8 cellular contexts compared by ENCODE assay signal in the genomic region with DNA sequence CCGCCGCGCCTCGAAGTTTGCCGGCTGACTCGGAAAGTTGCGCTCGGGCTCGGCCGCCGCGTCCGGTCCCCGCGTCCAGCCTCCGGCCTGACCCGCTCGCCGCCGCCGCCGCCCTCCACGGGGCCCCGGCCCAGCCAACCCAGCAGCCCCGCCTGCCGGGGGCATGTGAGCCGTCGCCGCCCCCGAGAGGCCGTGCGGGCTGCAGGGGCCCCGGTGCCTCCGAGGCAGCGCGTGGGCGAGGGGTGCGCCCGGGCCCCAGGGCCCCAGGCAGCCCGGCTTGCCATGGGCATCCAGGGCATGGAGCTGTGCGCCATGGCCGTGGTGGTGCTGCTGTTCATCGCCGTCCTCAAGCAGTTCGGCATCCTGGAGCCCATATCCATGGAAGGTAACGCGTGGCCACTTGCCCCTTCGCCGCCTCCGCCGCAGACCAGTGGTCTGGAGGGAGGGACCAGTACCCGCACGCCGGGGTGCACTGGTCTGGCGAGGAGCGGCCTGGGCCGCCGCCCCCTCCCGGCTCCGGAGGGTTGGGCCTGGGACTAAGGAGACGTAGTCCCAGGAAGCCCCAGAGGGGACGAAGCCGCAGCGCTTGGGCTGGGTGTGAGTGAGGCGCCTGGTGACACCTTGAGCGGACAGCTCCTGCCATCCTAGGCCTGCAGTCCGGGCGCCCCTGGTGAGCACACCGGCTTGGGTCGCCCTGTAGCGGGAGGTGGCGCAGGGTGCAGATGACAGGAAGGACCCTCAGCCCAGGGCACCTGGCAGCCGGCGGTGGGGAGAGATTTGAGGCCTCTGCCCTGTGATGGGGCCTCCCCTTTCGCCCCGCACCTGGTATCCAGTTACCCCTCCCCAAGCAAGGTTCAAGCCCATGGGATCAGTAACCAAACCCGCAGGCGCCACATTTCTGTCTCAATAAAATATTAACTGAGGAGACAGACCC. TPM values are rescaled to one million over a fixed set of nuclear protein-coding genes. Genes with fewer than 3 reads are reported as not detected.
DNase-seq lines count a peak whose midpoint lies in the region; ATAC-seq and TF ChIP-seq lines count a peak whose summit lies in the region.

No MANE protein-coding gene starts in this region.

- H3F3A ChIP-seq in GM23248 (ENCODE audit: insufficient read depth), result no peaks in the 10 kb centered on the region
- no peaks in the 10 kb centered on the region for H3F3A ChIP-seq in smooth muscle cell (ENCODE audit: low read depth)

- no peaks in the 10 kb centered on the region for H3K36me3 ChIP-seq in GM23248 (ENCODE audit: low read depth)
- H3K36me3 ChIP-seq in iPS-15b (ENCODE audit: control insufficient read depth, insufficient read depth, low read length), result no peaks in the 10 kb centered on the region
- no peaks in the 10 kb centered on the region for H3K36me3 ChIP-seq in smooth muscle cell (ENCODE audit: low read depth)

- DNase-seq in GM23248 (peak; percentile 72), smooth muscle cell (lab: John Stamatoyannopoulos, UW; ENCODE audit: unreplicated experiment) (no peak), GOT3 (lab: John Stamatoyannopoulos, UW) (no peak), MV-4-11 (lab: John Stamatoyannopoulos, UW) (no peak)
- DNase-seq in activated naive CD8-positive, alpha-beta T cell treated with anti-CD3 and anti-CD28 coated beads, Interleukin-2, amount 10 ng/mL, durations not matched to agents 7 days and 5 days, result peak; percentile 34

- peak overlapping the region; percentile 35 for H3K4me3 Mint-ChIP-seq in activated naive CD8-positive, alpha-beta T cell treated with anti-CD3 and anti-CD28 coated beads, Interleukin-2, amount 10 ng/mL, durations not matched to agents 7 days and 5 days

- H3K4me1 Mint-ChIP-seq in activated naive CD8-positive, alpha-beta T cell treated with anti-CD3 and anti-CD28 coated beads, Interleukin-2, amount 10 ng/mL, durations not matched to agents 7 days and 5 days, result no peaks in the 10 kb centered on the region

- no peaks in the 10 kb centered on the region for H3K36me3 Mint-ChIP-seq in activated naive CD8-positive, alpha-beta T cell treated with anti-CD3 and anti-CD28 coated beads, Interleukin-2, amount 10 ng/mL, durations not matched to agents 7 days and 5 days

- no peaks in the 10 kb centered on the region for H3K9me2 ChIP-seq in GM23248 (ENCODE audit: insufficient read depth)

- peaks cover 42% of the 10 kb centered on the region for H3K27me3 Mint-ChIP-seq in activated naive CD8-positive, alpha-beta T cell treated with anti-CD3 and anti-CD28 coated beads, Interleukin-2, amount 10 ng/mL, durations not matched to agents 7 days and 5 days

- ATAC-seq in activated naive CD8-positive, alpha-beta T cell treated with anti-CD3 and anti-CD28 coated beads, Interleukin-2, amount 10 ng/mL, durations not matched to agents 7 days and 5 days (ENCODE audit: low read depth), result no peak
- ATAC-seq in GM18861 (IDR thresholded peaks at IDR 0.05; ENCODE audit: unreplicated experiment) (no peak), HG03432 (IDR thresholded peaks at IDR 0.05; ENCODE audit: unreplicated experiment) (no peak)

- in situ Hi-C loops in GM23248 (cut with MboI), result no loop called here

- H3K9ac ChIP-seq in GM23248 (peak overlapping the region; percentile 53), iPS-15b (ENCODE audit: low read depth, low read length) (no peak overlapping the region), smooth muscle cell (ENCODE audit: low read depth) (no peak overlapping the region)

- H3K27ac ChIP-seq in GM23248 (no peak overlapping the region), smooth muscle cell (ENCODE audit: low read depth) (no peak overlapping the region)

- peak overlapping the region; percentile 66 for H3K4me3 ChIP-seq in GM23248
- peak overlapping the region; percentile 65 for H3K4me3 ChIP-seq in iPS-15b (ENCODE audit: low read depth, low read length)
- peak overlapping the region; percentile 32 for H3K4me3 ChIP-seq in smooth muscle cell

- H3K4me1 ChIP-seq in GM23248 (ENCODE audit: insufficient read depth) (0 out of 2 replicates have a peak, but pooled peaks cover 4% of the 10 kb centered on the region), iPS-15b (ENCODE audit: control insufficient read depth, insufficient read depth, low read length) (no peaks in the 10 kb centered on the region), smooth muscle cell (ENCODE audit: low read depth) (no peaks in the 10 kb centered on the region)

- peak overlapping the region; percentile 18 for H3K4me2 ChIP-seq in GM23248 (ENCODE audit: unreplicated experiment)
- peak overlapping the region; percentile 82 for H3K4me2 ChIP-seq in smooth muscle cell

- no peaks in the 10 kb centered on the region for H3K9me3 ChIP-seq in GM23248 (ENCODE audit: low read depth)
- H3K9me3 ChIP-seq in iPS-15b (ENCODE audit: control insufficient read depth, insufficient read depth, low read length), result no peaks in the 10 kb centered on the region
- no peaks in the 10 kb centered on the region for H3K9me3 ChIP-seq in smooth muscle cell (replicated peaks; ENCODE audit: low read depth)

- no peak for TF ChIP-seq CTCF in smooth muscle cell (IDR thresholded peaks at IDR 0.05; ENCODE audit: borderline replicate concordance, insufficient read depth, poor library complexity, severe bottlenecking)

- no peaks in the 10 kb centered on the region for H3K27me3 ChIP-seq in GM23248 (replicated peaks; ENCODE audit: insufficient read depth)
- H3K27me3 ChIP-seq in iPS-15b (ENCODE audit: control insufficient read depth, insufficient read depth, low read length), result peaks cover 51% of the 10 kb centered on the region
- H3K27me3 ChIP-seq in smooth muscle cell (ENCODE audit: low read depth), result peaks cover 36% of the 10 kb centered on the region

- H4K20me1 ChIP-seq in GM23248 (ENCODE audit: insufficient read depth), result no peaks in the 10 kb centered on the region
- H4K20me1 ChIP-seq in smooth muscle cell (ENCODE audit: low read depth), result no peaks in the 10 kb centered on the region

- peak overlapping the region; percentile 64 for H2AFZ ChIP-seq in GM23248
- H2AFZ ChIP-seq in smooth muscle cell (ENCODE audit: low read depth), result peak overlapping the region; percentile 43

- 17 to 20% methylated on average over 57 to 66 of the region's 78 CpGs for WGBS in GM23248 (ENCODE audit: low coverage in 1 of 2, low lambda C conversion rate in 2 of 2, missing lambda C conversion rate in 2 of 2), 2 experiments
- WGBS in smooth muscle cell (ENCODE audit: low lambda C conversion rate), result 17% methylated on average over 71 of the region's 78 CpGs

- H3K79me2 ChIP-seq in GM23248 (ENCODE audit: insufficient read depth) (no peaks in the 10 kb centered on the region), smooth muscle cell (ENCODE audit: low read depth) (no peaks in the 10 kb centered on the region)

- H3K27ac Mint-ChIP-seq in activated naive CD8-positive, alpha-beta T cell treated with anti-CD3 and anti-CD28 coated beads, Interleukin-2, amount 10 ng/mL, durations not matched to agents 7 days and 5 days, result no peak overlapping the region

- POLR2A ChIA-PET in activated naive CD8-positive, alpha-beta T cell treated with anti-CD3 and anti-CD28 coated beads, Interleukin-2, amount 10 ng/mL, durations not matched to agents 7 days and 5 days (lab: Charles Lee), result no interaction called here

- H3K9me3 Mint-ChIP-seq in activated naive CD8-positive, alpha-beta T cell treated with anti-CD3 and anti-CD28 coated beads, Interleukin-2, amount 10 ng/mL, durations not matched to agents 7 days and 5 days, result no peaks in the 10 kb centered on the region

RNA-seq across cellular contexts. Expression of gene KCNIP3, which starts 49.9 kb away (rescaled TPM):
- total RNA-seq in GM23248 (2014; rRNA removed; shearing (Covaris generic)), result 10.7 and 11.9 TPM in 2 replicates
- polyA plus RNA-seq in GM23248 (2016; fragmentation: Nextera tagmentation; extraction: Ambion mirVana) (3.7 and 4.9 TPM in 2 replicates), smooth muscle cell (7.6 TPM in 2 replicates)
- not detected for total RNA-seq in activated naive CD8-positive, alpha-beta T cell treated with anti-CD3 and anti-CD28 coated beads, Interleukin-2, amount 10 ng/mL, durations not matched to agents 7 days and 5 days
- 1.1 and 2.0 TPM in 2 replicates for total RNA-seq in smooth muscle cell

RNA-seq across cellular contexts. Expression of gene FAHD2A, which starts 55.5 kb away (rescaled TPM):
- total RNA-seq in GM23248 (2014; rRNA removed; shearing (Covaris generic)), result 13.4 and 23.8 TPM in 2 replicates
- 21.7 and 24.5 TPM in 2 replicates for polyA plus RNA-seq in GM23248 (2016; fragmentation: Nextera tagmentation; extraction: Ambion mirVana)
- total RNA-seq in activated naive CD8-positive, alpha-beta T cell treated with anti-CD3 and anti-CD28 coated beads, Interleukin-2, amount 10 ng/mL, durations not matched to agents 7 days and 5 days, result 10 to 100 TPM; 34.8 to 38.2 TPM
- 28.0 and 32.2 TPM in 2 replicates for total RNA-seq in smooth muscle cell
- polyA plus RNA-seq in smooth muscle cell, result 40.3 and 44.6 TPM in 2 replicates

Comparison
In these comparisons a context has a peak if more than half of its experiments do, and no peak if none do; other contexts are left out.
1. DNase-seq: peak in GM23248 (single experiment) and activated naive CD8-positive, alpha-beta T cell treated with anti-CD3 and anti-CD28 coated beads, Interleukin-2, amount 10 ng/mL, durations not matched to agents 7 days and 5 days (single experiment); none in smooth muscle cell (single experiment), GOT3 (single experiment) and MV-4-11 (single experiment).
2. Peak in every context shown above with its lines, with median percentiles within 50 percentile points of each other: H3K4me3 ChIP-seq.